13 cellular contexts compared by ENCODE assay signal in the genomic region with DNA sequence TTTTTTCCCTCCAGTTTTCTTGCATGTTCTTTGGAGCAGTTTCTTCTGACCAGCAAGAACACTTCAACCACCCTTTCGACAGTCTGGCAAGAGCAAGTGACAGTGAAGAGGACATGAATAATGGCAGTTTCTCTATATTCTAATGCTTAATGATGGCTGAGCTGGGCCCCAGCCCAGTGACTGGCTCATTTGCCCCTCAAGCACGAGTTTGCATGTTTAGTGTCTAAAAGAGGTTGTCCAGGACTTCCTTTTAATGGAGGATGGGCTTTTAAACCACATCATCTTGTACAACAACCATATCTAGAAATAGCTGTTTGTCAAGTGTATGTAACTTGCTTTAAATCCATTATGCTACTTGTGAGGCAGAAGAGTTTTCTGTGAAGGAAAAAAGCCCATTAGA.
"Had no signal": no experiment of that assay in that cellular context is flagged by ENCODE, and none has a peak within 500 bp of the region (broad histone marks: within the 10 kb centered on the region; RNA-seq: fewer than 3 reads in every experiment).

No MANE protein-coding gene starts in this region.

- H2AFZ ChIP-seq: hepatocyte had no signal

- H3K27me3 ChIP-seq: adrenal gland, body of pancreas, gastroesophageal sphincter, hepatocyte, ovary, testis had no signal

- H3K36me3 ChIP-seq: ovary had no signal

- H3K27ac ChIP-seq: adrenal gland, body of pancreas, epithelial cell of prostate, hepatocyte, ovary, testis had no signal

- DNase-seq: activated CD4-positive, alpha-beta T cell treated with anti-CD3 and anti-CD28 coated beads, Interleukin-2, amount 10 ng/mL, durations not matched to agents 24 days and 14 days; activated CD8-positive, alpha-beta memory T cell treated with anti-CD3 and anti-CD28 coated beads for 24 hours; activated naive CD4-positive, alpha-beta T cell treated with anti-CD3 and anti-CD28 coated beads for 36 hours; adrenal gland; body of pancreas; effector memory CD4-positive, alpha-beta T cell; ovary; stimulated activated CD4-positive, alpha-beta T cell treated with anti-CD3 and anti-CD28 coated beads, Interleukin-2, amount 100 ng/mL, for 48 hours; testis had no signal

- ATAC-seq: activated T-helper 17 cell treated with anti-CD3 and anti-CD28 coated beads, Interleukin-2, amount 50 U/mL, for 72 hours; body of pancreas; gastroesophageal sphincter had no signal

- H3K9me3 ChIP-seq: adrenal gland, body of pancreas, gastroesophageal sphincter, ovary, testis had no signal

- H3K4me2 ChIP-seq: hepatocyte had no signal

- H3K4me3 ChIP-seq: adrenal gland, body of pancreas, gastroesophageal sphincter, hepatocyte, ovary, testis had no signal
